ENCODE assay signal across 17 cellular contexts in the genomic region with DNA sequence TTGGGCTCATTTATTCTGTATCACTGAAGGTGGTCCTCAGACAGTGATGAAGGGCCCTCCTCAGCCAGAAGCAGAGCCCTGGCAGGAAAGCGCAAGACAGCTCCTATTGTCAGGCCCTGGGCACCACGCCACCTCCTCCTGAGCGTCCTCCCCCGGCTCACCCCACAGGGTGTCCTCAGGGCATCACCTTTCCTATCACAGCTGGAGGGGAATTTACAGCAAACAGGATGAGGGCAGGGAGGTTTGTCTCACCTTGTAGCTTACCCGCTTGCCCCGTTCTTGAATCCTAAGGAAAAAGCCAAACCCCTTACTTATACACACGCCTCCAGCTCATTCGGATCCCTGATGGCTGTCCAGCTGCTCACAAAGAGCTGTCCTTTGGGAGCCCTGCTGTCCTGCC.
"Had no signal": no experiment of that assay in that cellular context is flagged by ENCODE, and none has a peak within 500 bp of the region (broad histone marks: within the 10 kb centered on the region; RNA-seq: fewer than 3 reads in every experiment).

No MANE protein-coding gene starts in this region.

- H3K27me3 ChIP-seq: heart left ventricle, ovary, thyroid gland had no signal

- H3K36me3 Mint-ChIP-seq: activated naive CD4-positive, alpha-beta T cell treated with anti-CD3 and anti-CD28 coated beads, Interleukin-2, amount 50 U/mL, for 24 hours; brain had no signal

- H3K36me3 ChIP-seq: heart left ventricle, ovary, prostate gland, thyroid gland had no signal

- H3K9me3 ChIP-seq: heart left ventricle, ovary, prostate gland, thyroid gland had no signal

- H3K27ac ChIP-seq: heart left ventricle, ovary, prostate gland, thyroid gland had no signal

- H3K4me1 ChIP-seq: prostate gland, thyroid gland had no signal

- H3K27ac Mint-ChIP-seq: activated CD8-positive, alpha-beta T cell treated with anti-CD3 and anti-CD28 coated beads, Interleukin-2, amount 10 ng/mL, durations not matched to agents 7 days and 5 days; activated naive CD4-positive, alpha-beta T cell treated with anti-CD3 and anti-CD28 coated beads, Interleukin-2, amount 50 U/mL, for 24 hours; brain; memory B cell; natural killer cell treated with Interleukin-12 subunit alpha and Interleukin-12 subunit beta and Interleukin-15 and Interleukin-18, amount 100 ng/mL, for 72 hours; stimulated activated naive B cell treated with anti-CD40 and anti-IgM and Interleukin-4, amounts not matched to agents 10 μg/mL and 1 μg/mL and 100 μg/mL, for 72 hours had no signal

- H3K4me1 Mint-ChIP-seq: activated naive CD4-positive, alpha-beta T cell treated with anti-CD3 and anti-CD28 coated beads, Interleukin-2, amount 50 U/mL, for 24 hours; memory B cell; stimulated activated naive B cell treated with anti-CD40 and anti-IgM and Interleukin-4, amounts not matched to agents 10 μg/mL and 1 μg/mL and 100 μg/mL, for 72 hours had no signal

- H3K4me3 Mint-ChIP-seq: activated CD8-positive, alpha-beta T cell treated with anti-CD3 and anti-CD28 coated beads, Interleukin-2, amount 10 ng/mL, durations not matched to agents 7 days and 5 days; activated naive CD4-positive, alpha-beta T cell treated with anti-CD3 and anti-CD28 coated beads, Interleukin-2, amount 50 U/mL, for 24 hours; brain; memory B cell; natural killer cell treated with Interleukin-12 subunit alpha and Interleukin-12 subunit beta and Interleukin-15 and Interleukin-18, amount 100 ng/mL, for 72 hours; stimulated activated naive B cell treated with anti-CD40 and anti-IgM and Interleukin-4, amounts not matched to agents 10 μg/mL and 1 μg/mL and 100 μg/mL, for 72 hours had no signal

- DNase-seq: activated CD4-positive, alpha-beta T cell treated with anti-CD3 and anti-CD28 coated beads, Interleukin-2, amount 50 U/mL, for 1 hour; activated CD4-positive, CD25-positive, alpha-beta regulatory T cell treated with anti-CD3 and anti-CD28 coated beads, Interleukin-2, amount 50 U/mL, for 72 hours; activated CD8-positive, alpha-beta T cell treated with anti-CD3 and anti-CD28 coated beads, Interleukin-2, amount 10 ng/mL, durations not matched to agents 7 days and 5 days; activated gamma-delta T cell treated with Interleukin-2 at 50 U/mL for 16 hours; anterior cingulate cortex; heart left ventricle; left colon; ovary; stimulated activated CD4-positive, alpha-beta T cell treated with anti-CD3 and anti-CD28 coated beads, Interleukin-2, amount 100 ng/mL, for 48 hours; stimulated activated CD8-positive, alpha-beta memory T cell treated with anti-CD3 and anti-CD28 coated beads, Interleukin-4, amount 100 ng/mL, for 48 hours; stimulated activated naive B cell treated with anti-CD40 and anti-IgM and Interleukin-4, amounts not matched to agents 10 μg/mL and 1 μg/mL and 100 μg/mL, for 72 hours; thyroid gland had no signal

- H3K4me3 ChIP-seq: heart left ventricle, ovary, prostate gland, thyroid gland had no signal

- H3K9me3 Mint-ChIP-seq: activated naive CD4-positive, alpha-beta T cell treated with anti-CD3 and anti-CD28 coated beads, Interleukin-2, amount 50 U/mL, for 24 hours; natural killer cell treated with Interleukin-12 subunit alpha and Interleukin-12 subunit beta and Interleukin-15 and Interleukin-18, amount 100 ng/mL, for 72 hours had no signal
